ENCODE assay signal across 8 cellular contexts in genomic region chr12:40226652-40227051, GRCh38. TPM values are rescaled to one million over a fixed set of nuclear protein-coding genes. Genes with fewer than 3 reads are reported as not detected.
DNase-seq lines count a peak whose midpoint lies in the region; ATAC-seq, FAIRE-seq and TF ChIP-seq lines count a peak whose summit lies in the region.

No MANE protein-coding gene starts in this region.

- DNase-seq in OCI-M2 (lab: John Stamatoyannopoulos, UW; ENCODE audit: unreplicated experiment) (peak; percentile 45), suprapubic skin (ENCODE audit: low spot score in 2 of 2) (peak; percentile 67 to 71), prostate gland (ENCODE audit: low spot score) (no peak), NCI-H2081 (lab: John Stamatoyannopoulos, UW) (no peak), D721Med (ENCODE audit: insufficient read length, low spot score) (no peak)
- DNase-seq in activated CD4-positive, alpha-beta T cell treated with anti-CD3 and anti-CD28 coated beads, Interleukin-2, amount 10 ng/mL, durations not matched to agents 24 days and 14 days = no peak

- peak overlapping the region; percentile 87 to 98 (median 94) for H3K27ac ChIP-seq in gastroesophageal sphincter
- H3K27ac ChIP-seq in suprapubic skin = peak overlapping the region; percentile 87
- no peak overlapping the region for H3K27ac ChIP-seq in prostate gland

- no peaks in the 10 kb centered on the region for H3K36me3 Mint-ChIP-seq in activated CD4-positive, alpha-beta T cell treated with anti-CD3 and anti-CD28 coated beads, Interleukin-2, amount 10 ng/mL, durations not matched to agents 24 days and 14 days (ENCODE audit: low read depth)

- FAIRE-seq in D721Med (lab: Jason Lieb, UNC) = no peak

- H3K4me3 Mint-ChIP-seq in activated CD4-positive, alpha-beta T cell treated with anti-CD3 and anti-CD28 coated beads, Interleukin-2, amount 10 ng/mL, durations not matched to agents 24 days and 14 days = no peak overlapping the region

- peaks cover 51% of the 10 kb centered on the region for H3K27me3 Mint-ChIP-seq in activated CD4-positive, alpha-beta T cell treated with anti-CD3 and anti-CD28 coated beads, Interleukin-2, amount 10 ng/mL, durations not matched to agents 24 days and 14 days

- ATAC-seq in GM21390 (IDR thresholded peaks at IDR 0.05; ENCODE audit: unreplicated experiment) (peak; percentile 19), gastroesophageal sphincter (peak; percentile 77)

- TF ChIP-seq EP300 in gastroesophageal sphincter (IDR thresholded peaks at IDR 0.05) (no peak), suprapubic skin (IDR thresholded peaks at IDR 0.05) (no peak)

- no peak overlapping the region for H3K27ac Mint-ChIP-seq in activated CD4-positive, alpha-beta T cell treated with anti-CD3 and anti-CD28 coated beads, Interleukin-2, amount 10 ng/mL, durations not matched to agents 24 days and 14 days

- TF ChIP-seq CTCF in gastroesophageal sphincter (IDR thresholded peaks at IDR 0.05) (no peak), suprapubic skin (IDR thresholded peaks at IDR 0.05) (no peak), prostate gland (IDR thresholded peaks at IDR 0.05) (no peak), D721Med (IDR thresholded peaks at IDR 0.05; ENCODE audit: insufficient read depth, missing control alignments) (no peak)

- intact Hi-C loops in prostate gland (cut with DNase I) = loop anchor here (10.0 kb wide), 1 partner anchor 212 kb away; no protein-coding TSS in a partner anchor
- intact Hi-C loops in activated CD4-positive, alpha-beta T cell treated with anti-CD3 and anti-CD28 coated beads, Interleukin-2, amount 10 ng/mL, durations not matched to agents 24 days and 14 days (cut with micrococcal nuclease) = no loop called here

- TF ChIP-seq POLR2A in gastroesophageal sphincter (IDR thresholded peaks at IDR 0.05) (no peak), suprapubic skin (IDR thresholded peaks at IDR 0.05) (no peak), prostate gland (IDR thresholded peaks at IDR 0.05) (no peak)

- H3K27me3 ChIP-seq in gastroesophageal sphincter (no peaks in the 10 kb centered on the region), suprapubic skin (no peaks in the 10 kb centered on the region), prostate gland (replicated peaks; ENCODE audit: insufficient read depth) (no peaks in the 10 kb centered on the region)

- no peaks in the 10 kb centered on the region for H3K9me3 ChIP-seq in gastroesophageal sphincter
- H3K9me3 ChIP-seq in suprapubic skin = no peaks in the 10 kb centered on the region
- no peaks in the 10 kb centered on the region for H3K9me3 ChIP-seq in prostate gland

- H3K36me3 ChIP-seq in gastroesophageal sphincter (peaks cover 0 to under 1% of the 10 kb centered on the region in 2 donors), suprapubic skin (no peaks in the 10 kb centered on the region), prostate gland (no peaks in the 10 kb centered on the region)

- peaks cover 4 to 48% (median 5%) of the 10 kb centered on the region in 3 donors for H3K4me1 ChIP-seq in gastroesophageal sphincter
- H3K4me1 ChIP-seq in suprapubic skin = peaks cover 36% of the 10 kb centered on the region
- H3K4me1 ChIP-seq in prostate gland (replicated peaks) = no peaks in the 10 kb centered on the region

- H3K4me3 ChIP-seq in gastroesophageal sphincter = peak overlapping the region; percentile 72 to 79
- peak overlapping the region; percentile 61 for H3K4me3 ChIP-seq in suprapubic skin
- no peak overlapping the region for H3K4me3 ChIP-seq in prostate gland

- H3K4me1 Mint-ChIP-seq in activated CD4-positive, alpha-beta T cell treated with anti-CD3 and anti-CD28 coated beads, Interleukin-2, amount 10 ng/mL, durations not matched to agents 24 days and 14 days = peaks cover 5% of the 10 kb centered on the region

- peaks cover 4% of the 10 kb centered on the region for H3K9me3 Mint-ChIP-seq in activated CD4-positive, alpha-beta T cell treated with anti-CD3 and anti-CD28 coated beads, Interleukin-2, amount 10 ng/mL, durations not matched to agents 24 days and 14 days

- 2 to 10% methylated on average over 3 to 4 of the region's 4 CpGs for WGBS in gastroesophageal sphincter (ENCODE audit: low coverage in 1 of 2), 2 donors
- 16% methylated on average over 4 of the region's 4 CpGs for WGBS in suprapubic skin
- WGBS in prostate gland = 41% methylated on average over 4 of the region's 4 CpGs

RNA-seq across cellular contexts. Expression of gene LRRK2, which starts 1.9 kb away (rescaled TPM):
- total RNA-seq in gastroesophageal sphincter (10 to 100 TPM; 22.7 to 35.2 (median 29.3) TPM), suprapubic skin (10 to 100 TPM in 2 of 4 donors, 1 to 10 TPM in 2; 3.6 to 20.8 (median 11.1) TPM), prostate gland (1 to 10 TPM; 6.2 to 6.8 TPM)
- total RNA-seq in activated CD4-positive, alpha-beta T cell treated with anti-CD3 and anti-CD28 coated beads, Interleukin-2, amount 10 ng/mL, durations not matched to agents 24 days and 14 days = not detected in 2 replicates

Comparison
In these comparisons a context has a peak if more than half of its experiments do, and no peak if none do; other contexts are left out.
1. DNase-seq: peak in OCI-M2 (single experiment) and suprapubic skin (2 of 2); none in prostate gland (single experiment), NCI-H2081 (0 of 2), activated CD4-positive, alpha-beta T cell treated with anti-CD3 and anti-CD28 coated beads, Interleukin-2, amount 10 ng/mL, durations not matched to agents 24 days and 14 days (single experiment) and D721Med (single experiment).
2. H3K27ac ChIP-seq: peak in gastroesophageal sphincter (4 of 4) and suprapubic skin (single experiment); none in prostate gland (0 of 2).
3. H3K4me3 ChIP-seq: peak in gastroesophageal sphincter (2 of 2) and suprapubic skin (single experiment); none in prostate gland (0 of 2).